ENCODE assay signal across 7 cellular contexts in the genomic region with DNA sequence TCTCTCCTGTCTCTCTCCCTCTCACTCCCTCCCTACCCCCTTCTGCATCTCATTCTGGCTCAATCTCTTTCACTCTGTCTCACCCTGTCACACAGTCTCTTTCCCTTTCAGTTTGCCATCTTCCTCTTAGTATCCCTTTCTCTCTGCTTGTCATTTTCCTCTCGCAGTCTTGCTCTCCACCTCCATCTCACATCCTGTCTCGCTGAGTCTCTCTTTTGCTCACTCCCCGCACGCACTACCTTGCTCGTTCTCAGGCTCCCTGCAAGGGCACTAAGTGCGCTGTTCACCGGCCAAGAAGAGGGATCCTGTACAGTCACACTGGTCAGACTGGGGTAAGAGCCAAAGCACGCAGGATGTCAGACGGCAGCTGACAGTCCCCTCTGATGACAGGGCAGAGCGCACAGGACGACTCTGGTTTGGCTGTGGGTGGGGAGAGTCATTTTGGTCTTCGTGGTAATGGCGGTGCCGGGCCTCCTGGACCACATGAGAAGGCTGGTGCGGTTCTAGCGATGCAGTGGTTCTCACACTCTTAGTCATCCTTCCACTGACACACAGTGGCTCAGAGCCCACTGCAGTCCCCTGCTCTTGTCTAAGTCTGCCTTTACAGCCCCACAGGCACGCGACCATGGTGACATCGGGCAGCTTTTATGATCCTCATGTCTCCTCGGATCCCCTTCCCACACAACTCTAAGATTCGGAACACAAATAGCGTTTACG.
A peak's percentile ranks its signal among the peaks of the same experiment; 100 is the strongest.
DNase-seq lines count a peak whose midpoint lies in the region; ATAC-seq and TF ChIP-seq lines count a peak whose summit lies in the region.

No MANE protein-coding gene starts in this region.

- H3K27ac ChIP-seq in heart right ventricle, result peak overlapping the region in 9 of 10 donors; percentile 22 to 82 (median 65)

- ATAC-seq in GM19452 (IDR thresholded peaks at IDR 0.05; ENCODE audit: unreplicated experiment) (peak; percentile 90), HG03457 (IDR thresholded peaks at IDR 0.05; ENCODE audit: unreplicated experiment) (peak; percentile 84), heart right ventricle (peak; percentile 74 to 96 (median 93)), WTC11 (no peak; the same call in 1 of the 2 replicates)

- H3K36me3 ChIP-seq in heart right ventricle, result no peaks in the 10 kb centered on the region

- H3K4me1 ChIP-seq in heart right ventricle, result peaks cover 0 to 35% (median 25%) of the 10 kb centered on the region in 9 donors

- WGBS in heart right ventricle, 2 donors, result 36 to 38% methylated on average over 23 of the region's 23 CpGs

- no peaks in the 10 kb centered on the region; the same call in 1 of the 2 replicates for H3K36me3 Mint-ChIP-seq in WTC11

- POLR2A ChIA-PET in WTC11 (lab: Charles Lee), result no interaction called here

- DNase-seq in activated T-cell treated with anti-CD3 and anti-CD28 coated beads for 24 hours (ENCODE audit: low read depth) (peak; percentile 91), heart right ventricle (peak; percentile 50 to 71), cortex of kidney (lab: John Stamatoyannopoulos, UW) (no peak), WTC11 (ENCODE audit: low spot score) (no peak)
- DNase-seq in stimulated activated CD4-positive, alpha-beta T cell treated with anti-CD3 and anti-CD28 coated beads, Interleukin-4, amount 100 ng/mL, for 48 hours (ENCODE audit: low read depth in 2 of 2), result peak; percentile 78 to 88

- no peaks in the 10 kb centered on the region for H3K9me3 Mint-ChIP-seq in WTC11

- H3K4me3 ChIP-seq in heart right ventricle, result peak overlapping the region in 9 of 10 donors; percentile 1 to 54 (median 40)

- no peak for TF ChIP-seq CTCF in heart right ventricle (IDR thresholded peaks at IDR 0.05)
- TF ChIP-seq CTCF in WTC11 (IDR thresholded peaks at IDR 0.05), result no peak

- no peak overlapping the region for H3K27ac Mint-ChIP-seq in WTC11

- H3K4me3 Mint-ChIP-seq in WTC11, result no peak overlapping the region

- H3K9me3 ChIP-seq in heart right ventricle, result no peaks in the 10 kb centered on the region

- H3K27me3 Mint-ChIP-seq in WTC11 (ENCODE audit: low read depth), result no peaks in the 10 kb centered on the region

- H3K4me1 Mint-ChIP-seq in WTC11, result peaks cover 41% of the 10 kb centered on the region

- CTCF ChIA-PET in WTC11 (lab: Charles Lee), result no interaction called here

- intact Hi-C loops in heart right ventricle (cut with DNase I), result loop anchor here in 1 of 10 donors (10.0 kb wide), 1 partner anchor 92 kb away; no protein-coding TSS in a partner anchor

- H3K27me3 ChIP-seq in heart right ventricle, result no peaks in the 10 kb centered on the region

TF ChIP-seq in WTC11, 78 proteins besides CTCF, POLR2A, EP300 and RAD21:
- TF ChIP-seq IRF2 (CRISPR knock-in tag; IDR thresholded peaks at IDR 0.05; ENCODE audit: borderline replicate concordance, low read depth) (no peak), ZNF121 (CRISPR knock-in tag; IDR thresholded peaks at IDR 0.05) (no peak), NFYB (CRISPR knock-in tag; conservative IDR thresholded peaks at IDR 0.05; ENCODE audit: low read depth) (no peak), GTF2I (CRISPR knock-in tag; conservative IDR thresholded peaks at IDR 0.05) (no peak), TCF7 (CRISPR knock-in tag; IDR thresholded peaks at IDR 0.05; ENCODE audit: low read depth) (no peak)
- TF ChIP-seq, protein P1, sequence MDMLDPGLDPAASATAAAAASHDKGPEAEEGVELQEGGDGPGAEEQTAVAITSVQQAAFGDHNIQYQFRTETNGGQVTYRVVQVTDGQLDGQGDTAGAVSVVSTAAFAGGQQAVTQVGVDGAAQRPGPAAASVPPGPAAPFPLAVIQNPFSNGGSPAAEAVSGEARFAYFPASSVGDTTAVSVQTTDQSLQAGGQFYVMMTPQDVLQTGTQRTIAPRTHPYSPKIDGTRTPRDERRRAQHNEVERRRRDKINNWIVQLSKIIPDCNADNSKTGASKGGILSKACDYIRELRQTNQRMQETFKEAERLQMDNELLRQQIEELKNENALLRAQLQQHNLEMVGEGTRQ (CRISPR knock-in tag; IDR thresholded peaks at IDR 0.05), result no peak

Comparison
In these comparisons a context has a peak if more than half of its experiments do, and no peak if none do; other contexts are left out.
1. DNase-seq: peak in activated T-cell treated with anti-CD3 and anti-CD28 coated beads for 24 hours (single experiment), heart right ventricle (2 of 2) and stimulated activated CD4-positive, alpha-beta T cell treated with anti-CD3 and anti-CD28 coated beads, Interleukin-4, amount 100 ng/mL, for 48 hours (2 of 2); none in cortex of kidney (single experiment) and WTC11 (single experiment).